9 cellular contexts compared by ENCODE assay signal in the genomic region with DNA sequence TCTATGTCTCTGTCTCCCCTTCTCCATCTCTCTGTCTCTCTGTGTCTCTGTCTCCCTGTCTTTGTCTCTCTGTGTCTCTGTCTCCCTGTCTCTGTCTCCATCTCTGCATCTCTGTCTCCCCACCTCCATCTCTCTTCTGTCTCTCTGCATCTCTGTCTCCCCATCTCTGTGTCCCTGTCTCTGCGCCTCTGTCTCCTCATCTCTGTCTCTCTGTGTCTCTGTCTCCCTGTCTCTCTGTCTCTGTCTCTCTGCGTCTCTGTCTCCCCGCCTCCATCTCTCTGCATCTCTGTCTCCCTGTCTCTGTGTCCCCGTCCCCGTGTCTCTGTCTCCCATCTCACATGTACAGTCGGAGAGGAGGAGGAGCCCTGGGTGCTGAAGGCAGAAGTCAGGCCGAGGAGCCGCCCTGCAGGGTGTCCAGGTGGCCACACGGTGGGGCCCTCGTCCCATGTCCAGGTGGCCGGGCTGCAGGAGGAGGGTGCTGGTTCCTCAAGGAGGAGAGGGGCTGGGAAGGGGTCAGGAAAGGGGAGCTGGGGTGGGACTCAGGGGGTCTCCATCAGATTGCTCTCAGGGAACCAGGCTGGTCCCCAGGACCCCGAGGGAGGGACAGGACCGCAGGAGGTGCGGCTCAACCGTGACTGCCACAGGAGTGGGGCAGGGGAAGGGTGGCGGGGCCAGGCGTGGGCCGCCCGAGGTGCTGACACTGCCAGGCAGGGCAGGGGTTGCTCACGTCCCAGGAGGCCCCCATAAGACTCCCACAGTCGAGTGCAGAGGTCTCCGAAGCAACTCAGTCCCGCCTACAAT. TPM values are rescaled to one million over a fixed set of nuclear protein-coding genes. Genes with fewer than 3 reads are reported as not detected.
DNase-seq lines count a peak whose midpoint lies in the region; ATAC-seq and TF ChIP-seq lines count a peak whose summit lies in the region.
"Had no signal": no experiment of that assay in that cellular context is flagged by ENCODE, and none has a peak within 500 bp of the region (broad histone marks: within the 10 kb centered on the region; RNA-seq: fewer than 3 reads in every experiment).

No MANE protein-coding gene starts in this region.

- no peaks in the 10 kb centered on the region for H3K27me3 ChIP-seq in GM23338 (ENCODE audit: insufficient read depth)
- no peaks in the 10 kb centered on the region for H3K27me3 ChIP-seq in colonic mucosa

- no peaks in the 10 kb centered on the region for H4K20me1 ChIP-seq in GM23338 (replicated peaks; ENCODE audit: insufficient read depth)

- no peak for TF ChIP-seq POLR2A in lower leg skin (IDR thresholded peaks at IDR 0.05)

- DNase-seq in AG08395 (ENCODE audit: low spot score) (peak; percentile 83), GM23338 (ENCODE audit: low spot score) (peak; percentile 90), NCI-H510A (lab: John Stamatoyannopoulos, UW) (peak; percentile 39), colonic mucosa (peak; percentile 76), lower leg skin (ENCODE audit: low spot score in 2 of 2) (peak; percentile 71 to 94)
- peak; percentile 65 for DNase-seq in activated CD4-positive, alpha-beta T cell treated with anti-CD3 and anti-CD28 coated beads, Interleukin-2, amount 50 U/mL, for 1 hour
- peak; percentile 43 for DNase-seq in stimulated activated CD8-positive, alpha-beta memory T cell treated with anti-CD3 and anti-CD28 coated beads, Interleukin-12 subunit alpha, Interleukin-12 subunit beta, amount 100 ng/mL, for 1 hour (ENCODE audit: low read depth)

- H2AFZ ChIP-seq in GM23338, result 0 out of 2 replicates have a peak overlapping the region, but pooled peaks have one; percentile 32

- no peaks in the 10 kb centered on the region for H3K36me3 Mint-ChIP-seq in GM23338 (ENCODE audit: low read depth)

- H3K27ac ChIP-seq in GM23338 (ENCODE audit: low read depth), result no peak overlapping the region
- H3K27ac ChIP-seq in colonic mucosa, result no peak overlapping the region
- H3K27ac ChIP-seq: skin epidermis had no signal

- no peak overlapping the region for H3K4me3 Mint-ChIP-seq in GM23338

- H3K36me3 ChIP-seq in GM23338 (ENCODE audit: insufficient read depth), result no peaks in the 10 kb centered on the region
- no peaks in the 10 kb centered on the region for H3K36me3 ChIP-seq in colonic mucosa

- H3K4me1 ChIP-seq in GM23338 (ENCODE audit: insufficient read depth), result no peaks in the 10 kb centered on the region
- peaks cover 3% of the 10 kb centered on the region for H3K4me1 ChIP-seq in colonic mucosa

- H3K27ac Mint-ChIP-seq in GM23338, result no peak overlapping the region

- H3K4me3 ChIP-seq in GM23338 (no peak overlapping the region), colonic mucosa (no peak overlapping the region), lower leg skin (ENCODE audit: low read depth, poor library complexity, severe bottlenecking) (no peak overlapping the region)
- H3K4me3 ChIP-seq: skin epidermis had no signal

- intact Hi-C loops in colonic mucosa (cut with DNase I) (loop anchor here (2.0 to 10.0 kb wide), 3 partner anchors 102 to 698 kb away; no protein-coding TSS in a partner anchor), lower leg skin (cut with DNase I; ENCODE audit: low total_unique reads) (loop anchor here (5.0 to 10.0 kb wide), 3 partner anchors 100 to 698 kb away; no protein-coding TSS in a partner anchor)

- TF ChIP-seq CTCF in GM23338 (conservative IDR thresholded peaks at IDR 0.05; ENCODE audit: low read depth in 2 of 2), result peak; percentile 83 to 96
- peak; percentile 61 for TF ChIP-seq CTCF in colonic mucosa (IDR thresholded peaks at IDR 0.05)
- TF ChIP-seq CTCF in lower leg skin (IDR thresholded peaks at IDR 0.05), result peak in 1 of 3 donors; percentile 67

- ATAC-seq in GM23338, result peak; percentile 87
- no peak for ATAC-seq in HG03039 (IDR thresholded peaks at IDR 0.05; ENCODE audit: unreplicated experiment)

- no peaks in the 10 kb centered on the region for H3K79me2 ChIP-seq in GM23338 (replicated peaks; ENCODE audit: insufficient read depth)

- 26% methylated on average over 19 to 21 of the region's 23 CpGs for WGBS in lower leg skin, 2 donors

- peak overlapping the region in 1 of 2 donors; percentile 16 for H3K9ac ChIP-seq in colonic mucosa (ENCODE audit: low read depth in 2 of 2, low read length in 2 of 2)

- H3K4me1 Mint-ChIP-seq in GM23338, result no peaks in the 10 kb centered on the region

- H3F3A ChIP-seq in GM23338 (replicated peaks; ENCODE audit: low read depth), result no peaks in the 10 kb centered on the region

- H3K9me2 ChIP-seq in GM23338 (ENCODE audit: insufficient read depth), result no peaks in the 10 kb centered on the region

- H3K4me2 ChIP-seq in GM23338, result no peak overlapping the region

- H3K27me3 Mint-ChIP-seq in GM23338 (ENCODE audit: insufficient read depth, low read depth, poor library complexity), result peaks cover 13% of the 10 kb centered on the region

- H3K9me3 Mint-ChIP-seq in GM23338, result no peaks in the 10 kb centered on the region; the same call in 2 of the 3 replicates

- H3K9me3 ChIP-seq in colonic mucosa, result no peaks in the 10 kb centered on the region

TF ChIP-seq in GM23338, 12 proteins besides CTCF, POLR2A, EP300 and RAD21 (continues in another document):
- TF ChIP-seq ZNF114 (CRISPR knock-in tag; IDR thresholded peaks at IDR 0.05) (no peak), ZNF331 (CRISPR knock-in tag; IDR thresholded peaks at IDR 0.05; ENCODE audit: low read depth) (no peak), CREB1 (CRISPR knock-in tag; IDR thresholded peaks at IDR 0.05; ENCODE audit: low read depth) (no peak), EZH2phosphoT487 (IDR thresholded peaks at IDR 0.05; ENCODE audit: unreplicated experiment) (no peak), EZH2 (IDR thresholded peaks at IDR 0.05; ENCODE audit: low read depth, unreplicated experiment) (no peak)

RNA-seq across cellular contexts. Expression of a gene that starts 25.6 kb away (rescaled TPM):
- total RNA-seq in GM23338 (2014; rRNA removed; shearing (Covaris generic)), result not detected in 2 replicates
- 0.34 TPM in 1 of 2 replicates, not detected in the other for polyA plus RNA-seq in GM23338 (2016; fragmentation: Nextera tagmentation; extraction: Ambion mirVana)
- total RNA-seq in colonic mucosa, result under 1 TPM in 1 of 2 donors, not detected in 1; 0.15 TPM
- under 1 TPM in 2 of 4 donors, not detected in 2; 0.36 to 0.84 TPM for total RNA-seq in lower leg skin

RNA-seq across cellular contexts. Expression of a gene that starts 36.2 kb away (rescaled TPM):
- not detected in 2 replicates for total RNA-seq in GM23338 (2014; rRNA removed; shearing (Covaris generic))
- polyA plus RNA-seq in GM23338 (2016; fragmentation: Nextera tagmentation; extraction: Ambion mirVana), result not detected in 2 replicates
- total RNA-seq in colonic mucosa (under 1 TPM in 1 of 2 donors, not detected in 1; 0.84 TPM), lower leg skin (not detected)

RNA-seq across cellular contexts. Expression of a gene that starts 58.0 kb away (rescaled TPM):
- 0.70 and 1.4 TPM in 2 replicates for total RNA-seq in GM23338 (2014; rRNA removed; shearing (Covaris generic))
- polyA plus RNA-seq in GM23338 (2016; fragmentation: Nextera tagmentation; extraction: Ambion mirVana), result 4.0 and 4.4 TPM in 2 replicates
- total RNA-seq in colonic mucosa, result 1 to 10 TPM; 4.1 to 9.2 TPM
- 10 to 100 TPM in 1 of 4 donors, 1 to 10 TPM in 3; 4.5 to 14.7 (median 6.0) TPM for total RNA-seq in lower leg skin

Comparison
In these comparisons a context has a peak if more than half of its experiments do, and no peak if none do; other contexts are left out.
1. DNase-seq: peak in every context shown above with its lines; median percentile 90 in GM23338; 83 in AG08395; 82 in lower leg skin; 76 in colonic mucosa; 65 in activated CD4-positive, alpha-beta T cell treated with anti-CD3 and anti-CD28 coated beads, Interleukin-2, amount 50 U/mL, for 1 hour; 43 in stimulated activated CD8-positive, alpha-beta memory T cell treated with anti-CD3 and anti-CD28 coated beads, Interleukin-12 subunit alpha, Interleukin-12 subunit beta, amount 100 ng/mL, for 1 hour; 39 in NCI-H510A.